19 cellular contexts compared by ENCODE assay signal in the genomic region with DNA sequence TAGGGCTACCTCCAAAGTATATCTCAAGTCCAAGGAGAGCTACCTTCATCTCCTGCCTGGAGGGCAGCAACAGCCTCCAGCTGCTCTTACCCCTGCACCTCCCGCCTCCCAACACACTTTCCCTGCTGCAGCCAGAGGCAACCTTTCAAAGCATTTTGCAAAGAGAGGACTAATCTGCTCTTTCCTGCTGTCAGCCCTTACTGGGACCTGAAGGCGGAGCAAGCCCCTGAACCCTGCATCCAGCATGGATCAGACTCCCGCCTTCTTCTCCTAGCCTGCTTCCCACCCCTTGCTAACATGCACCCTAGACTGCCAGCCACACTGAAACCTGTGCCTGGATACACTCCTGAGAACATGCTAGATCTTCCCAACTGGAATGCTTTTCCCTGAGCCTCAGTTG. TPM values are rescaled to one million over a fixed set of nuclear protein-coding genes. Genes with fewer than 3 reads are reported as not detected.
DNase-seq lines count a peak whose midpoint lies in the region; TF ChIP-seq lines count a peak whose summit lies in the region.
"Had no signal": no experiment of that assay in that cellular context is flagged by ENCODE, and none has a peak within 500 bp of the region (broad histone marks: within the 10 kb centered on the region; RNA-seq: fewer than 3 reads in every experiment).

No MANE protein-coding gene starts in this region.

- H3K9ac ChIP-seq in NT2/D1 (ENCODE audit: insufficient read length, low read depth) (no peak overlapping the region), neuronal stem cell (ENCODE audit: low read depth, low read length, poor library complexity) (no peak overlapping the region)

- H3K4ac ChIP-seq in neuronal stem cell (ENCODE audit: low read length) = no peak overlapping the region

- H2BK5ac ChIP-seq in neuronal stem cell (ENCODE audit: low read length) = no peak overlapping the region

- no peaks in the 10 kb centered on the region for H3K79me1 ChIP-seq in neuronal stem cell (ENCODE audit: low read depth, low read length)

- H3K18ac ChIP-seq in neuronal stem cell (ENCODE audit: low read length) = peak overlapping the region; percentile 38

- no peak overlapping the region for H3K14ac ChIP-seq in neuronal stem cell (ENCODE audit: low read length)

- no peaks in the 10 kb centered on the region for H3K36me3 ChIP-seq in HEK293 (ENCODE audit: control insufficient read depth in 2 of 2, insufficient read depth in 1 of 2, low read length in 2 of 2)
- no peaks in the 10 kb centered on the region for H3K36me3 ChIP-seq in NT2/D1 (ENCODE audit: insufficient read depth, insufficient read length, low read length)
- H3K36me3 ChIP-seq in neuronal stem cell (replicated peaks in 1 of 2; ENCODE audit: control insufficient read depth in 2 of 2, insufficient read depth in 2 of 2, low read length in 2 of 2) = no peaks in the 10 kb centered on the region
- H3K36me3 ChIP-seq: SJSA1 had no signal

- no peak overlapping the region for H2AK5ac ChIP-seq in neuronal stem cell (ENCODE audit: low read depth, low read length)

- no peak overlapping the region for H3K4me3 ChIP-seq in HEK293 (ENCODE audit: low read depth, low read length)
- H3K4me3 ChIP-seq in NT2/D1 (ENCODE audit: insufficient read length, low read depth) = no peak overlapping the region
- H3K4me3 ChIP-seq in iPS-18c (ENCODE audit: insufficient read depth, low read depth, low read length) = 0 out of 2 replicates have a peak overlapping the region, but pooled peaks have one; percentile 28
- H3K4me3 ChIP-seq in neuronal stem cell (ENCODE audit: low read length in 2 of 2) = no peak overlapping the region
- H3K4me3 ChIP-seq: SJSA1 had no signal

- no peak overlapping the region for H4K8ac ChIP-seq in neuronal stem cell (ENCODE audit: low read depth, low read length)

- CTCF ChIA-PET in HEK293 (lab: Yijun Ruan, JAX) = interaction anchor here (0.5 to 2.5 kb wide), 7 partner anchors 9 to 321 kb away, joined by 3 to 11 read pairs (median 4); no protein-coding TSS in a partner anchor

- DNase-seq in NT2/D1 (ENCODE audit: low read depth, low spot score) (peak; percentile 6), neuronal stem cell (ENCODE audit: low spot score) (no peak), activated T-cell treated with anti-CD3 and anti-CD28 coated beads for 4 hours (no peak), NCI-H524 treated with DMSO at 0.1 percent for 48 hours (lab: John Stamatoyannopoulos, UW) (no peak), NAMALWA (ENCODE audit: low spot score) (no peak)
- DNase-seq: CD4-positive, CD25-positive, alpha-beta regulatory T cell; COR-L47; DMS79; GOT3; KBM-7; NCI-H1092 treated with DMSO at 0.1 percent for 48 hours; NCI-H1436 treated with DMSO at 0.1 percent for 48 hours; NCI-H2029; NCI-H226; NCI-H510A treated with DMSO at 0.1 percent for 48 hours; NCI-H774 had no signal

- H4K91ac ChIP-seq in neuronal stem cell (ENCODE audit: low read depth, low read length, poor library complexity) = no peak overlapping the region

- no peak overlapping the region for H2AFZ ChIP-seq in neuronal stem cell (ENCODE audit: low read length)

- no peaks in the 10 kb centered on the region for H3K27me3 ChIP-seq in NT2/D1 (ENCODE audit: insufficient read depth, insufficient read length)
- H3K27me3 ChIP-seq in neuronal stem cell (ENCODE audit: control insufficient read depth in 3 of 3, insufficient read depth in 3 of 3, low read depth in 1 of 3, low read length in 3 of 3) = peaks cover 0 to 28% (median 0%) of the 10 kb centered on the region in 3 experiments
- H3K27me3 ChIP-seq: SJSA1 had no signal

- no peak for TF ChIP-seq CTCF in HEK293 (tag by site-specific recombination; IDR thresholded peaks at IDR 0.05)

- no peak overlapping the region for H2BK12ac ChIP-seq in neuronal stem cell (ENCODE audit: low read length)

- WGBS in neuronal stem cell (ENCODE audit: extremely low coverage in 2 of 2, insufficient read length in 2 of 2, insufficient replicate concordance in 1 of 2), 2 donors = no CpG with 5 or more reads among the region's 3 CpGs

- H2BK120ac ChIP-seq in neuronal stem cell (ENCODE audit: low read depth, low read length) = no peak overlapping the region

- H2BK15ac ChIP-seq in neuronal stem cell (ENCODE audit: low read length) = no peak overlapping the region

- H3K27ac ChIP-seq in HEK293 (ENCODE audit: extremely low read depth, low read depth, low read length) (no peak overlapping the region), neuronal stem cell (replicated peaks; ENCODE audit: low read length) (no peak overlapping the region)
- H3K27ac ChIP-seq: SJSA1 had no signal

- H3K23ac ChIP-seq in neuronal stem cell (ENCODE audit: low read depth, low read length, poor library complexity) = no peak overlapping the region

- H3K4me1 ChIP-seq in HEK293 (ENCODE audit: control insufficient read depth, insufficient read depth, low read length) (no peaks in the 10 kb centered on the region), NT2/D1 (ENCODE audit: insufficient read depth, insufficient read length) (no peaks in the 10 kb centered on the region), neuronal stem cell (ENCODE audit: control insufficient read depth in 2 of 2, insufficient read depth in 1 of 2, low read depth in 1 of 2, low read length in 2 of 2) (peaks cover 0 to 8% of the 10 kb centered on the region in 2 donors)
- H3K4me1 ChIP-seq: SJSA1 had no signal

- H3K4me2 ChIP-seq in neuronal stem cell (ENCODE audit: insufficient read depth, low read length, poor library complexity, severe bottlenecking) = peak overlapping the region; percentile 33

- H3K9me3 ChIP-seq in HEK293 (ENCODE audit: control insufficient read depth, insufficient read depth, low read depth, low read length) = no peaks in the 10 kb centered on the region; the same call in 1 of the 2 replicates
- no peaks in the 10 kb centered on the region for H3K9me3 ChIP-seq in NT2/D1 (ENCODE audit: insufficient read depth, low read length)
- peaks cover 8% of the 10 kb centered on the region for H3K9me3 ChIP-seq in iPS-18c (ENCODE audit: control insufficient read depth, insufficient read depth, low read length)
- H3K9me3 ChIP-seq in neuronal stem cell (replicated peaks in 1 of 2; ENCODE audit: control insufficient read depth in 2 of 2, insufficient read depth in 1 of 2, low read depth in 1 of 2, low read length in 2 of 2) = no peaks in the 10 kb centered on the region
- H3K9me3 ChIP-seq: SJSA1 had no signal

- POLR2A ChIA-PET in HEK293 (lab: Yijun Ruan, JAX) = no interaction called here

TF ChIP-seq in HEK293, 187 proteins besides CTCF, POLR2A, EP300 and RAD21:
- TF ChIP-seq ZNF837 (tag by site-specific recombination; IDR thresholded peaks at IDR 0.05) = no peak
- no peak for TF ChIP-seq GLI4 (tag by site-specific recombination; IDR thresholded peaks at IDR 0.05)
- TF ChIP-seq SP2 (tag by site-specific recombination; IDR thresholded peaks at IDR 0.05) = no peak
- peak; percentile 26; the same call in 1 of the 2 replicates for TF ChIP-seq ZNF341 (tag by site-specific recombination; IDR thresholded peaks at IDR 0.05; ENCODE audit: low read depth)
TF ChIP-seq in HEK293: peak in this region for 1.

RNA-seq across cellular contexts. Expression of a gene that starts 37.7 kb away (rescaled TPM):
- 46.7 TPM for polyA plus RNA-seq in neuronal stem cell (2013, experiment 1 of 2)
- polyA plus RNA-seq in neuronal stem cell (2013, experiment 2 of 2) = 48.2 TPM
